18 cellular contexts compared by ENCODE assay signal in genomic region chrX:121886557-121886956, GRCh38.
"Had no signal": no experiment of that assay in that cellular context is flagged by ENCODE, and none has a peak within 500 bp of the region (broad histone marks: within the 10 kb centered on the region; RNA-seq: fewer than 3 reads in every experiment).

No MANE protein-coding gene starts in this region.

- DNase-seq: activated CD8-positive, alpha-beta memory T cell treated with anti-CD3 and anti-CD28 coated beads for 24 hours; activated CD8-positive, alpha-beta memory T cell treated with anti-CD3 and anti-CD28 coated beads, Interleukin-2, amount 50 U/mL, for 48 hours; activated naive CD4-positive, alpha-beta T cell treated with Interleukin-2 at 50 U/mL for 16 hours; activated naive CD8-positive, alpha-beta T cell treated with anti-CD3 and anti-CD28 coated beads for 36 hours; activated T-cell treated with anti-CD3 and anti-CD28 coated beads, Interleukin-2, amount 50 U/mL, for 4 hours; amniotic stem cell; cortex of kidney; erythroblast; foreskin melanocyte; lower lobe of right lung; naive B cell; nucleus accumbens; posterior cingulate gyrus; small intestine; stimulated activated CD4-positive, alpha-beta T cell treated with anti-CD3 and anti-CD28 coated beads, Interleukin-2, amount 100 ng/mL, for 24 hours; stimulated activated naive CD8-positive, alpha-beta T cell treated with anti-CD3 and anti-CD28 coated beads, Interleukin-15, amount 100 ng/mL, for 72 hours; tibial artery had no signal

- H3K4me1 ChIP-seq: lower lobe of right lung, tibial artery had no signal

- H3K9me3 ChIP-seq: lower lobe of right lung, tibial artery had no signal

- H3K36me3 ChIP-seq: cardiac muscle cell, lower lobe of right lung, tibial artery had no signal

- H3K27me3 ChIP-seq: cardiac muscle cell, tibial artery had no signal

- H3K4me3 ChIP-seq: cardiac muscle cell, lower lobe of right lung, tibial artery had no signal

- H3K27ac ChIP-seq: cardiac muscle cell, lower lobe of right lung, tibial artery had no signal
